8 cellular contexts compared by ENCODE assay signal in the genomic region with DNA sequence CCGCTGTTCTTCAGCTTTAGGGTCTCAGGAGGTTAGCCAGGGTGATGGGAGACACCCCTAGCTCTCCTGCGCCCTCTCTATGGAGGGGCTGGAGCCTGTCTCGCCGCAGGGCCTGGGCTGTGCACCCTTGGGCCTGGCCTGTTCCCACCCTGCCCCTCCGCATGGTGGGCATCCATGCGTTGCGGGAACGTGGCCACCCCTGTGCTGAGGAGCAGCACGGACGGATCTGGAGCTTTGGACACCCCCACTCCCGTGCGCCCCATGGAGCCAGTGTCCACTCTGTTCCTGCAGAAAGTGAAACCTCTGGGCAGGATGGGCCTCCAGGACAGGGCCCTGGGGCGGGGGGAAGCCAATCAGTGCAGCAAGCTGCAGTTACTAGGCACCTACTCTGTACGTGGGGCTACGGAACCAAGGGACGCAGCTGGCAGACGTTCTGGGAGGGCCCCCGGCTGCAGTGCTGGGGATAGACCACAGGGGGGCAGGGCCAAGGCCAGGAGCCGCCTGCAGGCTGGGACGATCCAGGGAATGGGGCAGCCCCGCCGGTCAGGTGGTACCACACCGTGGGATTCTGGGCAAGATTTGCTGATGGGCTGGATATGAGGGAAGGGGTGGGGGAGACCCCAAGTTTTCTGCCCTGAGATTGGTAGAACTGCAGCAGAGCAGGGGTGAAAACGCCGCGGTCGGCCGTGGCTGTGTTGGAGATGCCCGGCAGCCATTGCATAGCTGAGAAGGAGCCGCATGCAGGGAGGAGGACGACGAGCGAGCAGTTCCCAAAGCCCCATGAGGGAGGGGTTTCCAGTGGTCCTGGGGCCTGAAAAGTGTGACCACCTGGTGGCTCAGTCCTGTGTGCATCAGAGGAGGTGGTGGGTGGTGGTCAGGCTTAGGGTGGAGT. TPM values are rescaled to one million over a fixed set of nuclear protein-coding genes. Genes with fewer than 3 reads are reported as not detected.
DNase-seq lines count a peak whose midpoint lies in the region; ATAC-seq and TF ChIP-seq lines count a peak whose summit lies in the region.

No MANE protein-coding gene starts in this region.

- in situ Hi-C loops in GM13977 (cut with MboI; ENCODE audit: low pct_unique_long_range_greater_than_20kb, low sequenced_read_pairs, unreplicated experiment) = no loop called here
- in situ Hi-C loops in T47D (cut with HindIII; ENCODE audit: low pct_unique_long_range_greater_than_20kb, low sequenced_read_pairs) = no loop called here

- no peak for DNase-seq in AG04449 (ENCODE audit: low read depth, low spot score)
- DNase-seq in GM13977 (ENCODE audit: low spot score) = peak; percentile 84
- peak; percentile 44 to 48 for DNase-seq in SJCRH30
- peak; percentile 33 to 65 for DNase-seq in T47D (ENCODE audit: low read depth in 1 of 2, low spot score in 1 of 2)
- peak; percentile 81 for DNase-seq in islet precursor cell
- DNase-seq in stimulated activated CD4-positive, alpha-beta T cell treated with anti-CD3 and anti-CD28 coated beads, Interleukin-2, amount 100 ng/mL, for 48 hours = peak; percentile 30 to 33
- no peak for DNase-seq in effector memory CD4-positive, alpha-beta T cell

- H3K27me3 ChIP-seq in SJCRH30 = no peaks in the 10 kb centered on the region
- H3K27me3 ChIP-seq in effector memory CD4-positive, alpha-beta T cell (replicated peaks; ENCODE audit: control insufficient read depth, insufficient read depth, low read length, poor library complexity, severe bottlenecking) = peaks cover 5% of the 10 kb centered on the region

- peaks cover 24% of the 10 kb centered on the region for H3K4me1 ChIP-seq in SJCRH30
- H3K4me1 ChIP-seq in effector memory CD4-positive, alpha-beta T cell (ENCODE audit: control insufficient read depth, insufficient read depth, low read length, poor library complexity, severe bottlenecking) = no peaks in the 10 kb centered on the region

- no peaks in the 10 kb centered on the region for H3K9me3 ChIP-seq in SJCRH30 (replicated peaks)
- no peaks in the 10 kb centered on the region for H3K9me3 ChIP-seq in effector memory CD4-positive, alpha-beta T cell (ENCODE audit: control insufficient read depth, low read length)

- H3K36me3 ChIP-seq in SJCRH30 = no peaks in the 10 kb centered on the region
- H3K36me3 ChIP-seq in effector memory CD4-positive, alpha-beta T cell (ENCODE audit: control insufficient read depth, insufficient read depth, low read length) = no peaks in the 10 kb centered on the region

- CTCF ChIA-PET in AG04449 (lab: Yijun Ruan, JAX) = interaction anchor here (0.6 to 2.6 kb wide), 10 partner anchors 9 to 242 kb away, joined by 3 to 17 read pairs (median 4); no protein-coding TSS in a partner anchor

- no peak for ATAC-seq in GM18867 (IDR thresholded peaks at IDR 0.05; ENCODE audit: unreplicated experiment)

- H3K27ac ChIP-seq in SJCRH30 = no peak overlapping the region
- no peak overlapping the region for H3K27ac ChIP-seq in effector memory CD4-positive, alpha-beta T cell (ENCODE audit: insufficient read depth, low read length, poor library complexity, severe bottlenecking)

- POLR2A ChIA-PET in AG04449 (lab: Yijun Ruan, JAX) = no interaction called here

- H3K4me3 ChIP-seq in AG04449 (ENCODE audit: low read depth, low read length) (no peak overlapping the region), SJCRH30 (no peak overlapping the region)
- no peak overlapping the region for H3K4me3 ChIP-seq in effector memory CD4-positive, alpha-beta T cell (ENCODE audit: insufficient read depth, low read depth, low read length, poor library complexity, severe bottlenecking)

- TF ChIP-seq CTCF in AG04449 (IDR thresholded peaks at IDR 0.05; ENCODE audit: insufficient read depth, low read length, missing control alignments) (peak; percentile 83), GM13977 (IDR thresholded peaks at IDR 0.05; ENCODE audit: extremely low read depth, insufficient read depth, missing control alignments) (peak; percentile 79)

RNA-seq across cellular contexts. Expression of a gene that starts 43.3 kb away (rescaled TPM):
- total RNA-seq in SJCRH30 (2014; rRNA removed; shearing (Covaris generic)) = 13.1 and 14.9 TPM in 2 replicates

RNA-seq across cellular contexts. Expression of a gene that starts 45.7 kb away (rescaled TPM):
- 41.6 and 47.9 TPM in 2 replicates for total RNA-seq in SJCRH30 (2014; rRNA removed; shearing (Covaris generic))

RNA-seq across cellular contexts. Expression of a gene that starts 56.7 kb away (rescaled TPM):
- total RNA-seq in SJCRH30 (2014; rRNA removed; shearing (Covaris generic)) = not detected in 2 replicates

Comparison
In these comparisons a context has a peak if more than half of its experiments do, and no peak if none do; other contexts are left out.
1. DNase-seq: peak in GM13977 (single experiment), SJCRH30 (2 of 2), T47D (2 of 2), islet precursor cell (single experiment) and stimulated activated CD4-positive, alpha-beta T cell treated with anti-CD3 and anti-CD28 coated beads, Interleukin-2, amount 100 ng/mL, for 48 hours (2 of 2); none in AG04449 (single experiment) and effector memory CD4-positive, alpha-beta T cell (0 of 3).